In the genomic region with DNA sequence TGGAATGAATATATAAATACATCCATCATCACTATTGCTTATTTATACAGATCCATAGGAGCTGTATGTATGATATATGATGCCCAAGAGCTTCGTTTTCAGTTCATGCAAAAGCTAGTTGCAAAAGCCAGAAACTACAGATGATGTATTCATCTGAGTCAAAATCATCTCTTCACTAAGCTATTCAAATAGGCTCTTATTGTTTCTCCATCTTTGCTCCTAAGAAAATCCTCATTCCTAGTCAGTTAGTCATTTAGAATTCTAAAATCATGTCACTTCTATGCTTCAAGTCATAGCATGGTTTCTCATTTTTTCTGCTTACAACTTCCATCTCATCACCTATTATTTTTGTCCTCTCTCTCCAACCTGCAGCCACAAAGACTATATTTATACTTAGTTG, we compare ENCODE assay signal across 9 cellular contexts.
"Had no signal": no experiment of that assay in that cellular context is flagged by ENCODE, and none has a peak within 500 bp of the region (broad histone marks: within the 10 kb centered on the region; RNA-seq: fewer than 3 reads in every experiment).

No MANE protein-coding gene starts in this region.

- H3K4me3 ChIP-seq: dorsolateral prefrontal cortex, spleen, suprapubic skin had no signal

- H3K9me3 ChIP-seq: spleen, suprapubic skin had no signal

- DNase-seq: activated CD4-positive, CD25-positive, alpha-beta regulatory T cell treated with anti-CD3 and anti-CD28 coated beads, Interleukin-2, amount 50 U/mL, for 72 hours; activated naive CD8-positive, alpha-beta T cell treated with anti-CD3 and anti-CD28 coated beads for 36 hours; dorsolateral prefrontal cortex; hypothalamus; left ventricle myocardium superior; mesenchymal stem cell; occipital lobe; spleen had no signal

- H3K4me1 ChIP-seq: spleen, suprapubic skin had no signal

- H3K36me3 ChIP-seq: spleen, suprapubic skin had no signal

- H3K27me3 ChIP-seq: dorsolateral prefrontal cortex, spleen, suprapubic skin had no signal

- H3K27ac ChIP-seq: spleen, suprapubic skin had no signal
